ENCODE assay signal across 36 cellular contexts in the genomic region with DNA sequence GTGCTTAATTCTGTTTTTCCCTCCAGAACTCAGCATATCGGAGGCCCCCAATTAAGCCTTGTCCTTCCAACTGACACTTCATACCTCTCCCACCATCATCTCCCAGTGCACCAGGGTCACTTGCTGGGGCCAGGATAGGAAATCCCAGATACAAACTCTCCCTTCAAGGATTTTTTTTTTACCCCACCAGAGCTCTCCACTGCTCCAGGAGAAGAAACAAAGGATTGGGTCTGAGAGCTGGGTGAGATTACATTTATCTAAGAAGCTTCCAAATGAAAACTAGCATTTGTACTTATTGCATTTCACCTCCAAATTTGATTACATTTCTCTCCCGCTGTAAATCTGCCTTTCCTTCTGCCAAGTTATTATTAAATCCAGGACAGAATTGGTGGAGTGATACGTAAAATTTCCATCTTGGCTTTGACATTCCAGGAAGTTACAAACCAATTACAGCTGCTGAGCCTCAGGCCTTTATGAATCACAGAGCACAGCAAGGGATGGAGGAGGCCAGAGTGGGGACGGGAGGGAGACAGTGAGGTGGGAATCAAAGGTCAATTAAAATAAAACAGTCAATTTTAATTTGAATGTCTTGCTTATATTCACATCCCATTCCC.
DNase-seq lines count a peak whose midpoint lies in the region; FAIRE-seq and TF ChIP-seq lines count a peak whose summit lies in the region.
"Had no signal": no experiment of that assay in that cellular context is flagged by ENCODE, and none has a peak within 500 bp of the region (broad histone marks: within the 10 kb centered on the region; RNA-seq: fewer than 3 reads in every experiment).

No MANE protein-coding gene starts in this region.

- H3K27ac ChIP-seq in tibial artery = no peak overlapping the region
- H3K27ac ChIP-seq: A549, ascending aorta, esophagus squamous epithelium, pancreas, right atrium auricular region, RWPE1, SK-N-MC, stomach, transverse colon had no signal

- in situ Hi-C loops in G401 (cut with HindIII; ENCODE audit: low sequenced_read_pairs) = no loop called here

- intact Hi-C loops in tibial artery (cut with DNase I; ENCODE audit: low total_unique reads) = no loop called here

- FAIRE-seq in H54 (lab: Jason Lieb, UNC) = no peak
- FAIRE-seq: A549, D721Med, HTR-8/SVneo, pancreas had no signal

- H3K4me3 ChIP-seq in fibroblast of the aortic adventitia (ENCODE audit: low read depth, low read length) (no peak overlapping the region), tibial artery (no peak overlapping the region)
- H3K4me3 ChIP-seq: A549, ascending aorta, esophagus squamous epithelium, lung, pancreas, right atrium auricular region, SK-N-MC, stomach, transverse colon had no signal

- peak; percentile 5 for DNase-seq in AG09319 (ENCODE audit: extremely low read depth, low read depth)
- DNase-seq in G401 (ENCODE audit: low spot score) = peak; percentile 1
- peak; percentile 68 for DNase-seq in SK-N-DZ (ENCODE audit: low spot score)
- DNase-seq in fibroblast of the aortic adventitia (ENCODE audit: low read depth) = peak; percentile 25
- no peak for DNase-seq in H54 (ENCODE audit: insufficient read length, low spot score)
- DNase-seq in tibial artery = no peak
- DNase-seq in NCI-H1048 (lab: John Stamatoyannopoulos, UW) = no peak
- DNase-seq in NCI-H1930 (lab: John Stamatoyannopoulos, UW) = no peak
- DNase-seq: activated CD8-positive, alpha-beta memory T cell treated with anti-CD3 and anti-CD28 coated beads for 24 hours; activated effector memory CD4-positive, alpha-beta T cell treated with anti-CD3 and anti-CD28 coated beads, Interleukin-2, amount 50 U/mL, for 16 hours; activated naive CD8-positive, alpha-beta T cell treated with anti-CD3 and anti-CD28 coated beads for 36 hours; activated T-cell treated with anti-CD3 and anti-CD28 coated beads, Interleukin-2, amount 50 U/mL, for 1 hour; caudate nucleus; cortex of kidney; EL; endodermal cell; esophagus squamous epithelium; head of caudate nucleus; KBM-7; kidney glomerular epithelial cell; NCI-H1417 treated with DMSO at 0.1 percent for 48 hours; NCI-H2081 treated with DMSO at 0.1 percent for 48 hours; NCI-H226; pancreas; stimulated activated CD4-positive, alpha-beta T cell treated with anti-CD3 and anti-CD28 coated beads, Interleukin-2, amount 100 ng/mL, for 24 hours; stomach; T-helper 2 cell; transverse colon had no signal

- no peaks in the 10 kb centered on the region for H3K4me1 ChIP-seq in tibial artery
- H3K4me1 ChIP-seq: A549, ascending aorta, esophagus squamous epithelium, pancreas, right atrium auricular region, stomach, transverse colon had no signal

- H3K36me3 ChIP-seq in tibial artery = no peaks in the 10 kb centered on the region
- H3K36me3 ChIP-seq: ascending aorta, esophagus squamous epithelium, pancreas, right atrium auricular region, stomach, transverse colon had no signal

- no peak for TF ChIP-seq POLR2A in H54 (IDR thresholded peaks at IDR 0.05; ENCODE audit: low read depth, low read length)

- no peaks in the 10 kb centered on the region for H3K9me3 ChIP-seq in tibial artery
- H3K9me3 ChIP-seq: A549, ascending aorta, esophagus squamous epithelium, pancreas, right atrium auricular region, stomach, transverse colon had no signal

- TF ChIP-seq CTCF in AG09319 (IDR thresholded peaks at IDR 0.05; ENCODE audit: low read depth, low read length) (no peak), fibroblast of the aortic adventitia (IDR thresholded peaks at IDR 0.05; ENCODE audit: insufficient read depth, low read length) (no peak), tibial artery (IDR thresholded peaks at IDR 0.05) (no peak)

- H3K27me3 ChIP-seq in tibial artery = no peaks in the 10 kb centered on the region
- H3K27me3 ChIP-seq: ascending aorta, pancreas, right atrium auricular region had no signal

Comparison
In these comparisons a context has a peak if more than half of its experiments do, and no peak if none do; other contexts are left out.
1. DNase-seq: peak in AG09319 (single experiment), G401 (single experiment), SK-N-DZ (single experiment) and fibroblast of the aortic adventitia (single experiment); none in H54 (single experiment), tibial artery (0 of 2), NCI-H1048 (single experiment) and NCI-H1930 (0 of 2).